ENCODE assay signal across 8 cellular contexts in the genomic region with DNA sequence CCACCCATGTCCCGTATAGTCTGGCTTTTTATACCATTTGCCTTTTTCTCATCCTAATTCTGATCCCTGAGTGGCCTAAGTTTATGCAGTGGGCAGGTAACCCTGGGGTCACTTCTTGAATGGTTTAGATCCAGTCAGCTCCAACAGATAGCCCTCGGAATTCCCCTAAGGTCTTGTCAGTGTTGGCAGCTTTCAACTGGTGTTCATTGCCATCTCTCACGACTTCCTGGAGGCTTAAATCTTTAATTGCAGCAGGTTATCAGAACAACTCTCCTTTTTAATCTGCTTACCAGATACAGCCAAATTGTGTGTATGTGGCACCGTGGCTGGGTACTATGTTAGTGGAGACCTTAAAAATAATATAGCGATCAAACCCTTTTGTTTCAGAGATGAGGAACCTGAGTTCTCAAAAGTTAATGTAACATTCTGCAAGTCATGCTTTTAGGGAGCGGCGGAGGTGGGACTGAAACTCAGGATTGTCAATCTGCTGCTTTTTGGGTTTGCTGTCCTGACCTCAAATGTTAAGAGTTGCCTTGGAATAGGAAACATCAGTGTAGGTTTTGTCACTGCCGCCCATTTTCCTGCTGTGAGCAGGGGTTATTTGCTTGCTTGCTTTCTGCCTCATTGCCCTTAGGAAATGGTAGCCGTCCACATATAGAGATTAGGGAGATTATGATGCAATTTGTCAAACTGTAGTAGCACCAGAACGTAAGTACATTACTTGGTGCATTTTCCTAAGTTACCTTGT. TPM values are rescaled to one million over a fixed set of nuclear protein-coding genes. Genes with fewer than 3 reads are reported as not detected.
DNase-seq lines count a peak whose midpoint lies in the region; ATAC-seq and TF ChIP-seq lines count a peak whose summit lies in the region.

No MANE protein-coding gene starts in this region.

- DNase-seq in foreskin melanocyte (peak; percentile 23), NCI-H2029 treated with DMSO at 0.1 percent for 48 hours (lab: John Stamatoyannopoulos, UW) (no peak), NCI-H446 treated with DMSO at 0.1 percent for 48 hours (lab: John Stamatoyannopoulos, UW) (no peak)

- H3K9me3 ChIP-seq in BLaER1, result peaks cover 10% of the 10 kb centered on the region
- no peaks in the 10 kb centered on the region for H3K9me3 ChIP-seq in skeletal muscle satellite cell (replicated peaks; ENCODE audit: low read length)

- H3K4me3 ChIP-seq in BLaER1 (peak overlapping the region; percentile 93), WI38 (ENCODE audit: low read depth, low read length) (peak overlapping the region; percentile 84), skeletal muscle satellite cell (ENCODE audit: low read length) (peak overlapping the region; percentile 80)

- no peak for TF ChIP-seq CTCF in WI38 (IDR thresholded peaks at IDR 0.05; ENCODE audit: low read depth, low read length)

- no peaks in the 10 kb centered on the region for H3K27me3 ChIP-seq in BLaER1
- H3K27me3 ChIP-seq in skeletal muscle satellite cell (ENCODE audit: control insufficient read depth, insufficient read depth, low read length), result no peaks in the 10 kb centered on the region

- H3K27ac ChIP-seq in BLaER1, result peak overlapping the region; percentile 89

- H3K4me2 ChIP-seq in BLaER1 (peak overlapping the region; percentile 93), skeletal muscle satellite cell (ENCODE audit: low read length) (peak overlapping the region; percentile 85)

- H3K4me1 ChIP-seq in BLaER1 (peaks cover 28% of the 10 kb centered on the region), skeletal muscle satellite cell (ENCODE audit: control insufficient read depth, insufficient read depth, low read length) (peaks cover 18% of the 10 kb centered on the region)

- H4K20me1 ChIP-seq in BLaER1, result peaks cover 56% of the 10 kb centered on the region

- H3K9ac ChIP-seq in BLaER1, result peak overlapping the region; percentile 89
- peak overlapping the region; percentile 87 for H3K9ac ChIP-seq in skeletal muscle satellite cell (ENCODE audit: low read depth, low read length)

- H3K36me3 ChIP-seq in BLaER1, result peaks cover 32% of the 10 kb centered on the region
- H3K36me3 ChIP-seq in skeletal muscle satellite cell (ENCODE audit: insufficient read depth, low read length), result peaks cover 23% of the 10 kb centered on the region

- ATAC-seq in GM18867 (IDR thresholded peaks at IDR 0.05; ENCODE audit: unreplicated experiment), result peak; percentile 21
- peak; percentile 25 for ATAC-seq in HG03196 (IDR thresholded peaks at IDR 0.05; ENCODE audit: unreplicated experiment)

RNA-seq across cellular contexts. Expression of a gene that starts 0.8 kb away (rescaled TPM):
- total RNA-seq in skeletal muscle satellite cell (2012; rRNA removed), result 49.9 and 52.2 TPM in 2 replicates
